24 cellular contexts compared by ENCODE assay signal in genomic region chr9:16575878-16576245, GRCh38.
DNase-seq lines count a peak whose midpoint lies in the region; ATAC-seq and TF ChIP-seq lines count a peak whose summit lies in the region.
"Had no signal": no experiment of that assay in that cellular context is flagged by ENCODE, and none has a peak within 500 bp of the region (broad histone marks: within the 10 kb centered on the region; RNA-seq: fewer than 3 reads in every experiment).

No MANE protein-coding gene starts in this region.

- no peak for TF ChIP-seq EP300 in gastroesophageal sphincter (IDR thresholded peaks at IDR 0.05)

- peaks cover 57% of the 10 kb centered on the region for H3K27me3 ChIP-seq in left ventricle myocardium inferior (ENCODE audit: low read depth)
- H3K27me3 ChIP-seq in right atrium auricular region = no peaks in the 10 kb centered on the region
- H3K27me3 ChIP-seq in gastroesophageal sphincter = no peaks in the 10 kb centered on the region
- H3K27me3 ChIP-seq: colonic mucosa, upper lobe of right lung had no signal

- no peaks in the 10 kb centered on the region for H3K9me3 Mint-ChIP-seq in osteocyte (ENCODE audit: unreplicated experiment)
- H3K9me3 Mint-ChIP-seq: activated CD8-positive, alpha-beta T cell treated with anti-CD3 and anti-CD28 coated beads for 36 hours; brain had no signal

- H3K27ac ChIP-seq in left ventricle myocardium inferior (replicated peaks) = peak overlapping the region; percentile 42
- H3K27ac ChIP-seq in right atrium auricular region = peak overlapping the region in 1 of 2 donors; percentile 9
- peak overlapping the region in 2 of 4 donors; percentile 9 to 21 for H3K27ac ChIP-seq in gastroesophageal sphincter
- H3K27ac ChIP-seq: colonic mucosa, upper lobe of right lung had no signal

- DNase-seq in left ventricle myocardium inferior (no peak), right atrium auricular region (ENCODE audit: low spot score) (no peak), foreskin melanocyte (peak; percentile 50), osteocyte (ENCODE audit: extremely low spot score, unreplicated experiment) (no peak), NCI-H748 treated with DMSO at 0.1 percent for 48 hours (lab: John Stamatoyannopoulos, UW) (no peak), activated gamma-delta T cell treated with Interleukin-2 at 50 U/mL for 16 hours (no peak), A172 (ENCODE audit: low spot score) (no peak)
- DNase-seq: activated CD8-positive, alpha-beta T cell treated with anti-CD3 and anti-CD28 coated beads for 36 hours; activated naive CD4-positive, alpha-beta T cell treated with anti-CD3 and anti-CD28 coated beads, Interleukin-2, amount 50 U/mL, for 16 hours; activated T-cell treated with anti-CD3 and anti-CD28 coated beads, Interleukin-2, amount 50 U/mL, for 1 hour; colonic mucosa; hippocampal formation; islet precursor cell; NCI-H1048; NCI-H2081; NCI-H510A; SHP77; stimulated activated CD4-positive, alpha-beta T cell treated with anti-CD3 and anti-CD28 coated beads, Interleukin-15, amount 100 ng/mL, for 24 hours; stimulated activated naive CD4-positive, alpha-beta T cell treated with Interleukin-2 at 50 U/mL for 16 hours; T-helper 1 cell; upper lobe of right lung had no signal

- intact Hi-C loops in left ventricle myocardium inferior (cut with micrococcal nuclease) = no loop called here

- H3K4me3 ChIP-seq in left ventricle myocardium inferior (peak overlapping the region; percentile 19), right atrium auricular region (no peak overlapping the region), gastroesophageal sphincter (no peak overlapping the region)
- H3K4me3 ChIP-seq: colonic mucosa, upper lobe of right lung had no signal

- no peak overlapping the region for H3K4me3 Mint-ChIP-seq in osteocyte (ENCODE audit: unreplicated experiment)
- H3K4me3 Mint-ChIP-seq: activated CD8-positive, alpha-beta T cell treated with anti-CD3 and anti-CD28 coated beads for 36 hours; brain; memory B cell had no signal

- TF ChIP-seq POLR2A in gastroesophageal sphincter (IDR thresholded peaks at IDR 0.05) = no peak

- no peaks in the 10 kb centered on the region for H3K27me3 Mint-ChIP-seq in osteocyte (ENCODE audit: unreplicated experiment)
- H3K27me3 Mint-ChIP-seq: memory B cell had no signal

- H3K36me3 ChIP-seq in left ventricle myocardium inferior = no peaks in the 10 kb centered on the region
- no peaks in the 10 kb centered on the region for H3K36me3 ChIP-seq in right atrium auricular region
- no peaks in the 10 kb centered on the region for H3K36me3 ChIP-seq in gastroesophageal sphincter
- H3K36me3 ChIP-seq: colonic mucosa, upper lobe of right lung had no signal

- H3K36me3 Mint-ChIP-seq in osteocyte (ENCODE audit: unreplicated experiment) = peaks cover 3% of the 10 kb centered on the region
- H3K36me3 Mint-ChIP-seq: brain, memory B cell had no signal

- H3K9me3 ChIP-seq in left ventricle myocardium inferior (replicated peaks) (no peaks in the 10 kb centered on the region), right atrium auricular region (no peaks in the 10 kb centered on the region), gastroesophageal sphincter (no peaks in the 10 kb centered on the region)
- H3K9me3 ChIP-seq: colonic mucosa, upper lobe of right lung had no signal

- H3K4me1 ChIP-seq in left ventricle myocardium inferior = no peaks in the 10 kb centered on the region
- H3K4me1 ChIP-seq in right atrium auricular region = peaks cover 0 to 5% of the 10 kb centered on the region in 2 donors
- H3K4me1 ChIP-seq in gastroesophageal sphincter = peaks cover 0 to 40% (median 0%) of the 10 kb centered on the region in 3 donors
- H3K4me1 ChIP-seq: colonic mucosa had no signal

- peaks cover 42% of the 10 kb centered on the region for H3K4me1 Mint-ChIP-seq in osteocyte (ENCODE audit: unreplicated experiment)
- H3K4me1 Mint-ChIP-seq: memory B cell had no signal

- ATAC-seq in gastroesophageal sphincter = no peak
- ATAC-seq: activated CD8-positive, alpha-beta T cell treated with anti-CD3 and anti-CD28 coated beads for 36 hours; upper lobe of right lung had no signal

- H3K27ac Mint-ChIP-seq in osteocyte (ENCODE audit: unreplicated experiment) = peak overlapping the region; percentile 13
- H3K27ac Mint-ChIP-seq: activated CD8-positive, alpha-beta T cell treated with anti-CD3 and anti-CD28 coated beads for 36 hours; brain; memory B cell had no signal

- TF ChIP-seq CTCF in left ventricle myocardium inferior (IDR thresholded peaks at IDR 0.05; ENCODE audit: borderline replicate concordance) (no peak), right atrium auricular region (IDR thresholded peaks at IDR 0.05) (no peak), osteocyte (IDR thresholded peaks at IDR 0.05) (no peak), gastroesophageal sphincter (IDR thresholded peaks at IDR 0.05) (no peak)

- 35 to 46% methylated on average over 6 of the region's 6 CpGs for WGBS in gastroesophageal sphincter (ENCODE audit: low coverage in 1 of 2), 2 donors
